In genomic region chr18:79515944-79516351, GRCh38 we compare ENCODE assay signal across 12 cellular contexts.
DNase-seq lines count a peak whose midpoint lies in the region; ATAC-seq, FAIRE-seq and TF ChIP-seq lines count a peak whose summit lies in the region.
"Had no signal": no experiment of that assay in that cellular context is flagged by ENCODE, and none has a peak within 500 bp of the region (broad histone marks: within the 10 kb centered on the region; RNA-seq: fewer than 3 reads in every experiment).

No MANE protein-coding gene starts in this region.

- intact Hi-C loops in activated CD8-positive, alpha-beta T cell treated with anti-CD3 and anti-CD28 coated beads for 36 hours (cut with micrococcal nuclease), result no loop called here
- intact Hi-C loops in kidney (cut with DNase I), result no loop called here

- peak; percentile 31 for DNase-seq in activated T-cell treated with anti-CD3 and anti-CD28 coated beads, Interleukin-2, amount 50 U/mL, for 1 hour
- DNase-seq in activated T-cell treated with anti-CD3 and anti-CD28 coated beads for 4 hours (no peak), kidney (peak; percentile 70), type B pancreatic cell (ENCODE audit: extremely low spot score, unreplicated experiment) (peak; percentile 37), HuH-7 (ENCODE audit: low spot score) (no peak), glutamatergic neuron (no peak), NCI-H1436 (lab: John Stamatoyannopoulos, UW) (no peak)
- no peak for DNase-seq in activated CD8-positive, alpha-beta T cell treated with anti-CD3 and anti-CD28 coated beads for 36 hours
- DNase-seq: DMS53, OCI-M1 had no signal

- H3K9ac ChIP-seq in kidney (ENCODE audit: low read length in 2 of 2), result no peak overlapping the region

- no peak for FAIRE-seq in kidney (lab: Jason Lieb, UNC)
- FAIRE-seq: urothelium cell line had no signal

- H3K27ac Mint-ChIP-seq in activated CD8-positive, alpha-beta T cell treated with anti-CD3 and anti-CD28 coated beads for 36 hours, result peak overlapping the region; percentile 99
- H3K27ac Mint-ChIP-seq in type B pancreatic cell (no peak overlapping the region), glutamatergic neuron (ENCODE audit: unreplicated experiment) (no peak overlapping the region)

- H3K4me3 ChIP-seq in kidney (ENCODE audit: low read length in 2 of 2), result no peak overlapping the region

- H3K9me3 ChIP-seq in kidney (ENCODE audit: control insufficient read depth in 1 of 2, low read length in 2 of 2), result no peaks in the 10 kb centered on the region
- H3K9me3 ChIP-seq: neutrophil had no signal

- H3K36me3 Mint-ChIP-seq in activated CD8-positive, alpha-beta T cell treated with anti-CD3 and anti-CD28 coated beads for 36 hours (ENCODE audit: low read depth), result peaks cover 45% of the 10 kb centered on the region
- H3K36me3 Mint-ChIP-seq in type B pancreatic cell, result no peaks in the 10 kb centered on the region
- no peaks in the 10 kb centered on the region for H3K36me3 Mint-ChIP-seq in glutamatergic neuron (ENCODE audit: unreplicated experiment)

- TF ChIP-seq CTCF in activated CD8-positive, alpha-beta T cell treated with anti-CD3 and anti-CD28 coated beads for 36 hours (IDR thresholded peaks at IDR 0.05), result no peak
- TF ChIP-seq CTCF in kidney (IDR thresholded peaks at IDR 0.05; ENCODE audit: borderline replicate concordance, extremely low read depth, insufficient read depth) (no peak), type B pancreatic cell (conservative IDR thresholded peaks at IDR 0.05) (no peak), glutamatergic neuron (IDR thresholded peaks at IDR 0.05; ENCODE audit: partially characterized antibody, unreplicated experiment) (no peak)

- POLR2A ChIA-PET in activated CD8-positive, alpha-beta T cell treated with anti-CD3 and anti-CD28 coated beads for 36 hours (lab: Charles Lee), result interaction anchor here (0.9 to 3.6 kb wide), 3 partner anchors 9 to 37 kb away, joined by 3 to 20 read pairs (median 4); no protein-coding TSS in a partner anchor

- H3K4me1 Mint-ChIP-seq in activated CD8-positive, alpha-beta T cell treated with anti-CD3 and anti-CD28 coated beads for 36 hours (ENCODE audit: low read depth), result peaks cover 58% of the 10 kb centered on the region
- H3K4me1 Mint-ChIP-seq in type B pancreatic cell (ENCODE audit: unreplicated experiment), result peaks cover 4% of the 10 kb centered on the region
- no peaks in the 10 kb centered on the region for H3K4me1 Mint-ChIP-seq in glutamatergic neuron (ENCODE audit: low read depth, unreplicated experiment)

- no peak for ATAC-seq in activated CD8-positive, alpha-beta T cell treated with anti-CD3 and anti-CD28 coated beads for 36 hours

- no peaks in the 10 kb centered on the region for H3K9me3 Mint-ChIP-seq in activated CD8-positive, alpha-beta T cell treated with anti-CD3 and anti-CD28 coated beads for 36 hours
- H3K9me3 Mint-ChIP-seq in type B pancreatic cell (no peaks in the 10 kb centered on the region), glutamatergic neuron (ENCODE audit: unreplicated experiment) (peaks cover 2% of the 10 kb centered on the region)

- H3K27ac ChIP-seq in kidney (ENCODE audit: low read depth in 2 of 2, low read length in 2 of 2), result no peak overlapping the region
- H3K27ac ChIP-seq: neutrophil had no signal

- H3K36me3 ChIP-seq in kidney (ENCODE audit: control insufficient read depth in 1 of 2, insufficient read depth in 2 of 2, low read length in 2 of 2), result no peaks in the 10 kb centered on the region
- H3K36me3 ChIP-seq: neutrophil had no signal

- CTCF ChIA-PET in activated CD8-positive, alpha-beta T cell treated with anti-CD3 and anti-CD28 coated beads for 36 hours (lab: Charles Lee), result interaction anchor here (0.6 to 1.2 kb wide), 3 partner anchors 8 to 137 kb away, joined by 3 to 4 read pairs (median 3); no protein-coding TSS in a partner anchor

- H3K4me1 ChIP-seq in kidney (ENCODE audit: control insufficient read depth in 1 of 2, insufficient read depth in 1 of 2, low read depth in 1 of 2, low read length in 2 of 2), result peaks cover 0 to 2% of the 10 kb centered on the region in 2 donors

- H3K27me3 Mint-ChIP-seq in activated CD8-positive, alpha-beta T cell treated with anti-CD3 and anti-CD28 coated beads for 36 hours, result no peaks in the 10 kb centered on the region
- H3K27me3 Mint-ChIP-seq in type B pancreatic cell, result peaks cover 9% of the 10 kb centered on the region
- peaks cover 3% of the 10 kb centered on the region for H3K27me3 Mint-ChIP-seq in glutamatergic neuron (ENCODE audit: unreplicated experiment)

- peak overlapping the region; percentile 66 for H3K4me3 Mint-ChIP-seq in activated CD8-positive, alpha-beta T cell treated with anti-CD3 and anti-CD28 coated beads for 36 hours
- H3K4me3 Mint-ChIP-seq in type B pancreatic cell (no peak overlapping the region), glutamatergic neuron (ENCODE audit: unreplicated experiment) (no peak overlapping the region)

Comparison
In these comparisons a context has a peak if more than half of its experiments do, and no peak if none do; other contexts are left out.
1. DNase-seq: peak in activated T-cell treated with anti-CD3 and anti-CD28 coated beads, Interleukin-2, amount 50 U/mL, for 1 hour (single experiment), kidney (single experiment) and type B pancreatic cell (single experiment); none in activated T-cell treated with anti-CD3 and anti-CD28 coated beads for 4 hours (single experiment), activated CD8-positive, alpha-beta T cell treated with anti-CD3 and anti-CD28 coated beads for 36 hours (single experiment), HuH-7 (single experiment), glutamatergic neuron (single experiment) and NCI-H1436 (single experiment).